Comparison of ENCODE assay signal across 29 cellular contexts in the genomic region with DNA sequence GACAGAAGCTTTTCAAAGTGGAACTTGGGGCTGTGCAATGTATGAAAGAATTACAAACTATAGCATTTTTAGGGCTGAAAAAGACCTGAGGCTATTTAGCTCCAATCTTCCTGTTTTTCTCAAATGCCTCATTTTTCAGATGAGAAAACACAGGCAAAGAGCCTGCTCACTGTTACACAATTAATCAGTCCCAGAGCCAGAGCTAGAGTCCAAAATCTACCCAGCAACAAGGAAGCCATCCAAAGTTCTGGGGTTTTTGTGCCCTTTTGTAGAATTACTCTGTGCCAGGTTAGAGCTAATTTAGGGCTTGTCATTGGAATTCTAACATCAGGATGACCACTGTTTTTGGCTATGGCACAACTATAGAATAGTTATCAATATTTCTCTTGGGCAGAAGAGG. TPM values are rescaled to one million over a fixed set of nuclear protein-coding genes. Genes with fewer than 3 reads are reported as not detected.
"Had no signal": no experiment of that assay in that cellular context is flagged by ENCODE, and none has a peak within 500 bp of the region (broad histone marks: within the 10 kb centered on the region; RNA-seq: fewer than 3 reads in every experiment).

No MANE protein-coding gene starts in this region.

- H3K27me3 ChIP-seq: heart right ventricle, spleen, testis, tibial nerve had no signal

- H2AFZ ChIP-seq: parathyroid adenoma had no signal

- ATAC-seq: foreskin keratinocyte; heart right ventricle; left ventricle myocardium superior; naive thymus-derived CD4-positive, alpha-beta T cell; psoas muscle; sciatic nerve; stimulated activated memory B cell treated with anti-CD40 and anti-IgM and Interleukin-4, amounts not matched to agents 10 μg/mL and 1 μg/mL and 100 μg/mL, for 72 hours had no signal

- H3K79me2 ChIP-seq: parathyroid adenoma had no signal

- H3K9me3 ChIP-seq: psoas muscle, spleen, testis, tibial nerve had no signal

- H3K27ac ChIP-seq: coronary artery, foreskin keratinocyte, heart right ventricle, parathyroid adenoma, psoas muscle, spleen, testis, tibial nerve had no signal

- H3K4me3 ChIP-seq: coronary artery, heart right ventricle, lung, psoas muscle, spleen, testis, tibial nerve had no signal

- DNase-seq: central memory CD4-positive, alpha-beta T cell; effector CD4-positive, alpha-beta T cell; foreskin keratinocyte; heart right ventricle; left ventricle myocardium superior; mesendoderm; naive thymus-derived CD4-positive, alpha-beta T cell; nephron progenitor cell; psoas muscle; retina; spleen; stimulated activated CD4-positive, alpha-beta T cell treated with anti-CD3 and anti-CD28 coated beads, Interleukin-15, amount 100 ng/mL, for 24 hours; stimulated activated CD4-positive, alpha-beta T cell treated with anti-CD3 and anti-CD28 coated beads, Interleukin-1b, Interleukin-23, amount 100 ng/mL, for 48 hours; stimulated activated CD4-positive, alpha-beta T cell treated with anti-CD3 and anti-CD28 coated beads, Interleukin-4, amount 100 ng/mL, for 24 hours; testis had no signal

- H3K4me1 ChIP-seq: foreskin keratinocyte, heart right ventricle, parathyroid adenoma, psoas muscle, spleen, testis had no signal

- H3K9ac ChIP-seq: parathyroid adenoma had no signal

- H3K36me3 ChIP-seq: heart right ventricle, spleen, tibial nerve had no signal

RNA-seq across cellular contexts. Expression of a gene that starts 45.5 kb away (rescaled TPM):
- total RNA-seq: chondrocyte; dermis microvascular lymphatic vessel endothelial cell; foreskin keratinocyte; heart right ventricle; left ventricle myocardium superior; lung; mononuclear cell; naive thymus-derived CD4-positive, alpha-beta T cell; omental fat pad; psoas muscle; sciatic nerve; skeletal muscle tissue; spleen; tibial nerve; ureter had no signal
- polyA plus RNA-seq: esophagus; foreskin keratinocyte; heart right ventricle; keratinocyte; lung; naive thymus-derived CD4-positive, alpha-beta T cell; psoas muscle; spleen had no signal
